Comparison of ENCODE assay signal across 8 cellular contexts in genomic region chr2:241508510-241509407, GRCh38. TPM values are rescaled to one million over a fixed set of nuclear protein-coding genes. Genes with fewer than 3 reads are reported as not detected.
A peak's percentile ranks its signal among the peaks of the same experiment; 100 is the strongest.
DNase-seq lines count a peak whose midpoint lies in the region; ATAC-seq, FAIRE-seq and TF ChIP-seq lines count a peak whose summit lies in the region.

TSS of gene STK25 (minus strand) at chr2:241508584. CDS start at chr2:241508035, 549 bp downstream.

- H3K23me2 ChIP-seq in H1 (ENCODE audit: low read depth, low read length), result peaks cover 17% of the 10 kb centered on the region

- H2AFZ ChIP-seq in H1 (ENCODE audit: low read length), result peak within 1 kb of the TSS; percentile 51; the same call in 1 of the 2 replicates

- H2BK15ac ChIP-seq in H1 (ENCODE audit: low read length), result no peak within 1 kb of the TSS; the same call in 1 of the 2 replicates
- no peak within 1 kb of the TSS for H2BK15ac ChIP-seq in mesendoderm (replicated peaks; ENCODE audit: low read depth)

- no peaks in the 10 kb centered on the region for H3K36me3 ChIP-seq in H1 (ENCODE audit: control insufficient read depth in 2 of 4, insufficient read depth in 4 of 4, low read length in 3 of 4)
- H3K36me3 ChIP-seq in mesendoderm (ENCODE audit: control insufficient read depth, insufficient read depth, low read length), result peaks cover 1% of the 10 kb centered on the region

- H3K4me2 ChIP-seq in H1 (ENCODE audit: insufficient read depth in 1 of 2, low read depth in 2 of 2, low read length in 2 of 2) (peak within 1 kb of the TSS; percentile 81 to 95), mesendoderm (ENCODE audit: low read length) (peak within 1 kb of the TSS; percentile 63)

- no peak for TF ChIP-seq RAD21 in H1 (IDR thresholded peaks at IDR 0.05 in 1 of 2, conservative IDR thresholded peaks at IDR 0.05 in 1 of 2; ENCODE audit: low read depth in 2 of 2, low read length in 2 of 2)

- H3K79me2 ChIP-seq in H1 (ENCODE audit: control insufficient read depth in 1 of 2, insufficient read depth in 2 of 2, low read length in 2 of 2), result peaks cover 14 to 41% of the 10 kb centered on the region in 2 experiments
- H3K79me2 ChIP-seq in mesendoderm (ENCODE audit: control insufficient read depth, insufficient read depth, low read length), result peaks cover 40% of the 10 kb centered on the region

- H2BK5ac ChIP-seq in H1 (ENCODE audit: low read depth, low read length) (peak within 1 kb of the TSS; percentile 35; the same call in 1 of the 2 replicates), mesendoderm (ENCODE audit: low read length) (no peak within 1 kb of the TSS)

- H3K23ac ChIP-seq in H1 (ENCODE audit: insufficient read length) (no peak within 1 kb of the TSS), mesendoderm (ENCODE audit: low read length) (peak within 1 kb of the TSS; percentile 95)

- H2BK12ac ChIP-seq in H1 (ENCODE audit: low read depth, low read length), result peak within 1 kb of the TSS; percentile 65; the same call in 1 of the 2 replicates

- H4K91ac ChIP-seq in H1 (replicated peaks; ENCODE audit: insufficient read length, low read length), result peak within 1 kb of the TSS; percentile 95

- no peak for TF ChIP-seq CTCF in H1 (IDR thresholded peaks at IDR 0.05; ENCODE audit: control extremely low read depth in 1 of 3, insufficient read depth in 1 of 3, low read depth in 1 of 3, low read length in 3 of 3)

- DNase-seq in COR-L47 (lab: John Stamatoyannopoulos, UW) (peak; percentile 91), HTR-8/SVneo (ENCODE audit: insufficient read length, low spot score) (peak; percentile 99), NOMO-1 treated with dmso at 0.1 percent for 144 hours (lab: John Stamatoyannopoulos, UW; ENCODE audit: unreplicated experiment) (peak; percentile 92), H1 (ENCODE audit: low read depth in 1 of 2, low spot score in 2 of 2) (peak; percentile 94 to 96), mesendoderm (peak; percentile 99)
- peak; percentile 87 to 95 (median 91) for DNase-seq in activated CD8-positive, alpha-beta memory T cell treated with anti-CD3 and anti-CD28 coated beads for 48 hours (ENCODE audit: low read depth in 2 of 3, low spot score in 2 of 3)
- DNase-seq in stimulated activated CD8-positive, alpha-beta memory T cell treated with anti-CD3 and anti-CD28 coated beads, Interleukin-15, amount 100 ng/mL, for 1 hour (ENCODE audit: low read depth), result peak; percentile 87

- peaks cover 0 to 9% (median 5%) of the 10 kb centered on the region in 4 experiments; a peak in 4 of 7 replicates for H3K27me3 ChIP-seq in H1 (replicated peaks in 1 of 4; ENCODE audit: control insufficient read depth in 3 of 4, extremely low read depth in 1 of 4, insufficient read depth in 3 of 4, low read length in 3 of 4)
- no peaks in the 10 kb centered on the region for H3K27me3 ChIP-seq in mesendoderm (ENCODE audit: insufficient read depth, low read length, poor library complexity)

- peak within 1 kb of the TSS; percentile 25 to 93 (median 64); a peak in 6 of 7 replicates for H3K9ac ChIP-seq in H1 (replicated peaks in 1 of 4; ENCODE audit: extremely low read depth in 1 of 4, low read depth in 3 of 4, low read length in 3 of 4)
- H3K9ac ChIP-seq in mesendoderm (ENCODE audit: low read length), result peak within 1 kb of the TSS; percentile 97

- H3K18ac ChIP-seq in H1 (ENCODE audit: extremely low read depth, low read length) (peak within 1 kb of the TSS; percentile 87; the same call in 1 of the 2 replicates), mesendoderm (ENCODE audit: low read length) (peak within 1 kb of the TSS; percentile 97)

- H4K5ac ChIP-seq in H1 (ENCODE audit: insufficient read length, low read depth, low read length), result peak within 1 kb of the TSS; percentile 39
- H4K5ac ChIP-seq in mesendoderm (ENCODE audit: low read length), result no peak within 1 kb of the TSS

- peak in 1 of 2 experiments; percentile 66; a peak in 1 of 3 replicates for TF ChIP-seq POLR2A in H1 (IDR thresholded peaks at IDR 0.05; ENCODE audit: control extremely low read depth in 1 of 2, low read depth in 2 of 2, low read length in 2 of 2)

- H4K20me1 ChIP-seq in H1 (replicated peaks in 1 of 2; ENCODE audit: control insufficient read depth in 1 of 2, insufficient read depth in 2 of 2, low read length in 2 of 2), result peaks cover 9 to 25% of the 10 kb centered on the region in 2 experiments

- POLR2A ChIA-PET in H1 (lab: Charles Lee; ENCODE audit: partially characterized antibody), result interaction anchor here (1.0 to 10.2 kb wide), 6 partner anchors 9 to 132 kb away, joined by 3 to 104 read pairs (median 3); partner anchors contain the start of gene BOK

- peak within 1 kb of the TSS; percentile 67 to 91 (median 78) for H3K4me3 ChIP-seq in H1 (ENCODE audit: extremely low read depth in 1 of 4, insufficient read depth in 2 of 4, low read depth in 3 of 4, low read length in 4 of 4)
- H3K4me3 ChIP-seq in mesendoderm (ENCODE audit: low read length), result peak within 1 kb of the TSS; percentile 92

- CTCF ChIA-PET in H1 (lab: Charles Lee; ENCODE audit: partially characterized antibody), result interaction anchor here (0.6 to 1.1 kb wide), 3 partner anchors 22 to 104 kb away, joined by 3 read pairs; no protein-coding TSS in a partner anchor

- 4% methylated on average over 79 of the region's 102 CpGs; no CpG with 5 or more reads in 1 of the 2 experiments for WGBS in H1 (ENCODE audit: extremely low coverage in 1 of 2, insufficient coverage in 1 of 2, insufficient read length in 1 of 2, insufficient replicate concordance in 2 of 2, low coverage in 1 of 2, low lambda C conversion rate in 2 of 2, missing lambda C conversion rate in 1 of 2), 2 experiments
- WGBS in mesendoderm (ENCODE audit: extremely low coverage, insufficient coverage, low lambda C conversion rate), result no CpG with 5 or more reads among the region's 102 CpGs

- TF ChIP-seq EP300 in H1 (IDR thresholded peaks at IDR 0.05; ENCODE audit: borderline replicate concordance in 1 of 2, low read depth in 2 of 2, low read length in 2 of 2), result no peak

- H3K27ac ChIP-seq in H1 (ENCODE audit: low read depth, low read length), result no peak within 1 kb of the TSS
- H3K27ac ChIP-seq in mesendoderm (ENCODE audit: low read depth, low read length), result peak within 1 kb of the TSS; percentile 87

- H3K4ac ChIP-seq in H1 (replicated peaks; ENCODE audit: insufficient read length, low read depth, low read length), result peak within 1 kb of the TSS; percentile 74
- H3K4ac ChIP-seq in mesendoderm (ENCODE audit: low read depth, low read length), result peak within 1 kb of the TSS; percentile 82

- H3K79me1 ChIP-seq in H1 (ENCODE audit: low read depth, low read length) (peaks cover 17% of the 10 kb centered on the region), mesendoderm (ENCODE audit: low read length) (peaks cover 27% of the 10 kb centered on the region)

- H3K56ac ChIP-seq in H1 (replicated peaks; ENCODE audit: insufficient read length, low read depth, low read length) (peak within 1 kb of the TSS; percentile 82), mesendoderm (ENCODE audit: low read length) (peak within 1 kb of the TSS; percentile 96)

- peak within 1 kb of the TSS; percentile 94 for H4K8ac ChIP-seq in H1 (ENCODE audit: extremely low read depth, insufficient read depth, low read length)
- no peak within 1 kb of the TSS for H4K8ac ChIP-seq in mesendoderm (ENCODE audit: low read depth, low read length)

- peaks cover 2 to 15% (median 11%) of the 10 kb centered on the region in 4 experiments for H3K4me1 ChIP-seq in H1 (replicated peaks in 1 of 4; ENCODE audit: control insufficient read depth in 3 of 4, insufficient read depth in 4 of 4, low read length in 3 of 4)
- peaks cover 2% of the 10 kb centered on the region for H3K4me1 ChIP-seq in mesendoderm (ENCODE audit: control insufficient read depth, low read depth, low read length)

- peak; percentile 89 for ATAC-seq in GM21367 (IDR thresholded peaks at IDR 0.05; ENCODE audit: unreplicated experiment)

- no peak within 1 kb of the TSS for H2BK20ac ChIP-seq in H1 (ENCODE audit: low read length)

- no peak within 1 kb of the TSS for H2AK5ac ChIP-seq in H1 (ENCODE audit: low read depth, low read length)
- H2AK5ac ChIP-seq in mesendoderm (ENCODE audit: low read length), result peak within 1 kb of the TSS; percentile 5

- H3K9me3 ChIP-seq in H1 (ENCODE audit: insufficient read depth in 2 of 2, low read depth in 1 of 2, low read length in 1 of 2), result no peaks in the 10 kb centered on the region

- no peak within 1 kb of the TSS for H2BK120ac ChIP-seq in H1 (replicated peaks; ENCODE audit: low read depth, low read length)
- no peak within 1 kb of the TSS for H2BK120ac ChIP-seq in mesendoderm (ENCODE audit: low read depth, low read length)

- peak; percentile 95 for FAIRE-seq in HTR-8/SVneo (lab: Jason Lieb, UNC)
- FAIRE-seq in H1 (lab: Jason Lieb, UNC), result no peak

- H3K14ac ChIP-seq in H1 (ENCODE audit: insufficient read length), result peak within 1 kb of the TSS; percentile 37

TF ChIP-seq in H1, 55 proteins besides CTCF, POLR2A, EP300 and RAD21 (continues in another document):
- peak; percentile 85 for TF ChIP-seq CHD2 (IDR thresholded peaks at IDR 0.05; ENCODE audit: low read length)
- no peak for TF ChIP-seq CHD1 (IDR thresholded peaks at IDR 0.05; ENCODE audit: low read depth, low read length)
- TF ChIP-seq TAF1 (IDR thresholded peaks at IDR 0.05; ENCODE audit: low read depth, low read length), result peak; percentile 35; the same call in 1 of the 2 replicates
- TF ChIP-seq EZH2 (IDR thresholded peaks at IDR 0.05; ENCODE audit: low read depth, low read length, severe bottlenecking), result no peak
- peak; percentile 100 for TF ChIP-seq KDM4A (IDR thresholded peaks at IDR 0.05; ENCODE audit: low read depth, low read length, severe bottlenecking)
- TF ChIP-seq CTBP2 (IDR thresholded peaks at IDR 0.05; ENCODE audit: borderline replicate concordance, insufficient read depth, insufficient read length, low read length), result no peak
- peak; percentile 90 for TF ChIP-seq USF2 (IDR thresholded peaks at IDR 0.05; ENCODE audit: low read length)

RNA-seq across cellular contexts. Expression of gene STK25, which starts in this region (rescaled TPM):
- 159 and 162 TPM in 2 replicates for total RNA-seq in H1 (2021; fragmentation: NEBNext Ultra II Directional; extraction: Animal tissue kit (Norgen Biotek cat#: 25700))
- 546 and 743 TPM in 2 replicates for polyA plus RNA-seq in H1 (2011; rRNA removed)
- 422 TPM for polyA plus RNA-seq in H1 (2011; cell fraction: cytosol; rRNA removed)
- polyA plus RNA-seq in H1 (2011; cell fraction: nucleus; rRNA removed), result 1,385 TPM
- polyA plus RNA-seq in H1 (2012, experiment 1 of 2), result 179 to 242 TPM (median 225 TPM) in 4 replicates
- 236 TPM for polyA plus RNA-seq in H1 (2012, experiment 2 of 2)
- polyA plus RNA-seq in H1 (2013, experiment 1 of 2), result 117 TPM
- 108 TPM for polyA plus RNA-seq in H1 (2013, experiment 2 of 2)
- 256 and 338 TPM in 2 replicates for polyA minus RNA-seq in H1 (2011; rRNA and poly(A)+ RNA removed)
- 108 TPM for polyA minus RNA-seq in H1 (2011; cell fraction: cytosol; rRNA and poly(A)+ RNA removed)
- 190 TPM for polyA minus RNA-seq in H1 (2011; cell fraction: nucleus; rRNA and poly(A)+ RNA removed)
- polyA plus RNA-seq in mesendoderm (2013, experiment 1 of 2), result 106 TPM
- 109 TPM for polyA plus RNA-seq in mesendoderm (2013, experiment 2 of 2)
